19 cellular contexts compared by ENCODE assay signal in the genomic region with DNA sequence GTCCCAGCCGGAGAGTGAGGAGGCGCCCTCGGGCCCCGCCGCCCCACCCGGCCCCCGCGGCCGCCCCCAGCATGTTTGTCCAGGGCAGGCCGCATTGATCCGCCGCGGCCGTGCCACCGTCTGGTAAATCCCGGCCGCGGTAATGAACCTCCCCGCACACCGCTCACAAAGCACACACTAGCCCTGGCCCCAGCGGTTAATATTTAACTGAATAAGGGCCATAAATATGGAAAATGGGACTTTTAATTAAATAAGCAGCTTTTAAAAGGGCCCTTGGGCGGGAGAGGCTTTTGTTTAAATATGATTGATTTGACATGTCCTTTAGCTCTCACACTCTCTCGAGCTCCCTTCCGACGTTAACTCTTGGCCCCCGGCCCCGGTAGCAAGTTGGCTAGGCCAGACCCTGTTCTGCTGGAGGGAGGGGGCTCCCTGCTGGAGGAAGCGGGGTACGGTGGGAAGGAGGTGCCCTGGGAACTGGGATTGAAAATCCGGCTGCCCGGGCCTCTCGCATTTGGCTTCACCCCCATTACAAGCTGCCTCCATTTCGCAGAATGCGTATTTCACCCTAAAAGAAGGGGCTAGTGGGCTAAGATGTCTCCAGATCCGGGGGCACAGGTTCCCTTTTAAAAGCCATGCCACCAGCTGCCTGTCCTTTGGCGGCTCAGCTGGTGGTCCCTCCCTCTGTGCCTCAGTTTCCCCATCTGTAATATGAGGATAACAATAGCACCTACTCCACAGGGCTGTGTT.
A peak's percentile ranks its signal among the peaks of the same experiment; 100 is the strongest.
DNase-seq lines count a peak whose midpoint lies in the region; ATAC-seq, FAIRE-seq and TF ChIP-seq lines count a peak whose summit lies in the region.
"Had no signal": no experiment of that assay in that cellular context is flagged by ENCODE, and none has a peak within 500 bp of the region (broad histone marks: within the 10 kb centered on the region; RNA-seq: fewer than 3 reads in every experiment).

No MANE protein-coding gene starts in this region.

- peaks cover 28% of the 10 kb centered on the region for H3K27me3 Mint-ChIP-seq in stimulated activated naive CD8-positive, alpha-beta T cell treated with anti-CD3 and anti-CD28 coated beads, Interleukin-15, amount 100 ng/mL, for 72 hours
- H3K27me3 Mint-ChIP-seq in CD4-positive, alpha-beta T cell: peaks cover 39% of the 10 kb centered on the region

- CTCF ChIA-PET in HepG2 (lab: Yijun Ruan, JAX; ENCODE audit: low intra/inter-chr PET ratio, low total read pairs): no interaction called here
- CTCF ChIA-PET in CD4-positive, alpha-beta T cell (lab: Charles Lee): no interaction called here

- no peak overlapping the region for H3K4me3 ChIP-seq in SJSA1
- peak overlapping the region in 2 of 3 experiments; percentile 14 to 42; a peak in 1 of 6 replicates for H3K4me3 ChIP-seq in HepG2 (replicated peaks in 1 of 3; ENCODE audit: insufficient read depth in 1 of 3, low read depth in 2 of 3, low read length in 3 of 3)
- H3K4me3 ChIP-seq: ascending aorta, gastrocnemius medialis, lung, vagina had no signal

- in situ Hi-C loops in HepG2 (cut with HindIII; ENCODE audit: extremely low pct_ligation_motif_present, low pct_unique_long_range_greater_than_20kb): no loop called here

- no TSS peak for BruUV-seq in HepG2 (replicated peaks; lab: Mats Ljungman, UMichigan)

- peak; percentile 38 for TF ChIP-seq CTCF in HepG2 (CRISPR knock-in tag; IDR thresholded peaks at IDR 0.05)
- no peak for TF ChIP-seq CTCF in CD4-positive, alpha-beta T cell (IDR thresholded peaks at IDR 0.05)

- DNase-seq in stimulated activated naive CD8-positive, alpha-beta T cell treated with anti-CD3 and anti-CD28 coated beads, Interleukin-15, amount 100 ng/mL, for 72 hours: no peak
- DNase-seq in stimulated activated naive CD8-positive, alpha-beta T cell treated with anti-CD3 and anti-CD28 coated beads, Interleukin-15, Interleukin-2, amounts not matched to agents 100 U/mL and 50 U/mL, for 24 hours: no peak
- no peak for DNase-seq in SJSA1 (ENCODE audit: low read depth in 1 of 2, low spot score in 2 of 2)
- peak; percentile 87 for DNase-seq in HepG2 (ENCODE audit: low spot score)
- no peak for DNase-seq in NOMO-1 treated with DMSO at 0.1 percent for 48 hours (lab: John Stamatoyannopoulos, UW; ENCODE audit: unreplicated experiment)
- no peak for DNase-seq in CD4-positive, alpha-beta T cell
- DNase-seq in NCI-H2196 (lab: John Stamatoyannopoulos, UW; ENCODE audit: unreplicated experiment): no peak
- DNase-seq in GOT3 (lab: John Stamatoyannopoulos, UW): no peak
- DNase-seq: activated naive CD4-positive, alpha-beta T cell treated with Interleukin-2 at 50 U/mL for 16 hours; CD4-positive, alpha-beta memory T cell; gastrocnemius medialis; NCI-H1930; NCI-H774; T-helper 17 cell had no signal

- peak; percentile 46 for FAIRE-seq in HepG2 (lab: Jason Lieb, UNC)

- H2AFZ ChIP-seq in HepG2 (ENCODE audit: low read length): no peak overlapping the region

- intact Hi-C loops in HepG2 (cut with micrococcal nuclease; ENCODE audit: unreplicated experiment): loop anchor here (2.0 kb wide), 1 partner anchor 42 kb away; no protein-coding TSS in a partner anchor
- intact Hi-C loops in CD4-positive, alpha-beta T cell (cut with DNase I, micrococcal nuclease): no loop called here

- no peaks in the 10 kb centered on the region for H3K36me3 Mint-ChIP-seq in CD4-positive, alpha-beta T cell (ENCODE audit: low read depth)
- H3K36me3 Mint-ChIP-seq: CD4-positive, alpha-beta memory T cell; natural killer cell treated with Interleukin-12 subunit alpha and Interleukin-12 subunit beta and Interleukin-15 and Interleukin-18, amount 100 ng/mL, for 72 hours had no signal

- H4K20me1 ChIP-seq in HepG2 (ENCODE audit: insufficient read depth, low read length): no peaks in the 10 kb centered on the region

- peak in 1 of 2 experiments; percentile 64; a peak in 2 of 4 replicates for TF ChIP-seq EP300 in HepG2 (IDR thresholded peaks at IDR 0.05; ENCODE audit: low read depth in 2 of 2, low read length in 2 of 2)
- peak; percentile 23; the same call in 1 of the 2 replicates for TF ChIP-seq EP300 in HepG2 (CRISPR knock-in tag; IDR thresholded peaks at IDR 0.05; ENCODE audit: borderline replicate concordance)

- peak overlapping the region; percentile 68 for H3K9ac ChIP-seq in HepG2 (ENCODE audit: insufficient read depth, low read depth, low read length)

- 4% methylated on average over 28 of the region's 36 CpGs for WGBS in HepG2 (ENCODE audit: low lambda C conversion rate)

- H3K27ac Mint-ChIP-seq in stimulated activated naive CD8-positive, alpha-beta T cell treated with anti-CD3 and anti-CD28 coated beads, Interleukin-15, amount 100 ng/mL, for 72 hours: no peak overlapping the region
- H3K27ac Mint-ChIP-seq in CD4-positive, alpha-beta T cell: no peak overlapping the region
- H3K27ac Mint-ChIP-seq: CD4-positive, alpha-beta memory T cell; natural killer cell treated with Interleukin-12 subunit alpha and Interleukin-12 subunit beta and Interleukin-15 and Interleukin-18, amount 100 ng/mL, for 72 hours; T-helper 17 cell had no signal

- no peak for TF ChIP-seq POLR2A in HepG2 (IDR thresholded peaks at IDR 0.05; ENCODE audit: insufficient read depth in 1 of 2, low read depth in 2 of 2, low read length in 2 of 2)

- H3K4me3 Mint-ChIP-seq in stimulated activated naive CD8-positive, alpha-beta T cell treated with anti-CD3 and anti-CD28 coated beads, Interleukin-15, amount 100 ng/mL, for 72 hours: no peak overlapping the region
- H3K4me3 Mint-ChIP-seq in CD4-positive, alpha-beta T cell: no peak overlapping the region
- H3K4me3 Mint-ChIP-seq: CD4-positive, alpha-beta memory T cell; natural killer cell treated with Interleukin-12 subunit alpha and Interleukin-12 subunit beta and Interleukin-15 and Interleukin-18, amount 100 ng/mL, for 72 hours; T-helper 17 cell had no signal

- H3K79me2 ChIP-seq in HepG2 (ENCODE audit: insufficient read depth, low read length): no peaks in the 10 kb centered on the region

- POLR2A ChIA-PET in HepG2 (lab: Yijun Ruan, JAX): interaction anchor here (0.8 to 1.7 kb wide), 5 partner anchors 9 to 42 kb away, joined by 5 to 9 read pairs (median 6); no protein-coding TSS in a partner anchor
- POLR2A ChIA-PET in CD4-positive, alpha-beta T cell (lab: Charles Lee): no interaction called here

- H3K4me1 ChIP-seq in SJSA1 (replicated peaks) (peaks cover 23% of the 10 kb centered on the region), HepG2 (ENCODE audit: insufficient read depth, low read length) (peaks cover 96% of the 10 kb centered on the region)
- H3K4me1 ChIP-seq: ascending aorta, gastrocnemius medialis, vagina had no signal

- TF ChIP-seq RAD21 in HepG2 (CRISPR knock-in tag; IDR thresholded peaks at IDR 0.05): no peak

- H3K36me3 ChIP-seq in SJSA1 (no peaks in the 10 kb centered on the region), HepG2 (replicated peaks in 1 of 2; ENCODE audit: control insufficient read depth in 1 of 2, insufficient read depth in 2 of 2, low read length in 2 of 2) (no peaks in the 10 kb centered on the region; a peak in 2 of 5 replicates)
- H3K36me3 ChIP-seq: ascending aorta, gastrocnemius medialis, vagina had no signal

- peaks cover 0 to 9% of the 10 kb centered on the region in 2 donors for H3K9me3 Mint-ChIP-seq in stimulated activated naive CD8-positive, alpha-beta T cell treated with anti-CD3 and anti-CD28 coated beads, Interleukin-15, amount 100 ng/mL, for 72 hours
- H3K9me3 Mint-ChIP-seq in CD4-positive, alpha-beta T cell: no peaks in the 10 kb centered on the region
- H3K9me3 Mint-ChIP-seq: natural killer cell treated with Interleukin-12 subunit alpha and Interleukin-12 subunit beta and Interleukin-15 and Interleukin-18, amount 100 ng/mL, for 72 hours had no signal

- H3K9me3 ChIP-seq in SJSA1 (replicated peaks): no peaks in the 10 kb centered on the region
- H3K9me3 ChIP-seq in HepG2 (ENCODE audit: low read length): no peaks in the 10 kb centered on the region
- H3K9me3 ChIP-seq in CD4-positive, alpha-beta T cell (ENCODE audit: control insufficient read depth, low read length): no peaks in the 10 kb centered on the region
- H3K9me3 ChIP-seq: ascending aorta, gastrocnemius medialis, vagina had no signal

- H3K27me3 ChIP-seq in SJSA1 (replicated peaks) (no peaks in the 10 kb centered on the region), HepG2 (ENCODE audit: control insufficient read depth in 1 of 2, insufficient read depth in 2 of 2, low read length in 2 of 2) (no peaks in the 10 kb centered on the region)
- H3K27me3 ChIP-seq in CD4-positive, alpha-beta T cell (ENCODE audit: control insufficient read depth, insufficient read depth, low read length): peaks cover 11% of the 10 kb centered on the region
- H3K27me3 ChIP-seq: ascending aorta, vagina had no signal

- H3K4me2 ChIP-seq in HepG2 (ENCODE audit: low read depth, low read length): peak overlapping the region; percentile 84

- ATAC-seq in stimulated activated naive CD8-positive, alpha-beta T cell treated with anti-CD3 and anti-CD28 coated beads, Interleukin-15, amount 100 ng/mL, for 72 hours: peak; percentile 43
- ATAC-seq in stimulated activated naive CD8-positive, alpha-beta T cell treated with anti-CD3 and anti-CD28 coated beads, Interleukin-15, Interleukin-2, amounts not matched to agents 100 U/mL and 50 U/mL, for 24 hours: no peak
- peak; percentile 90 for ATAC-seq in HepG2
- no peak for ATAC-seq in CD4-positive, alpha-beta T cell (ENCODE audit: poor library complexity)
- ATAC-seq: gastrocnemius medialis; natural killer cell treated with Interleukin-12 subunit alpha and Interleukin-12 subunit beta and Interleukin-15 and Interleukin-18, amount 100 ng/mL, for 72 hours; T-helper 17 cell had no signal

- H3K4me1 Mint-ChIP-seq in stimulated activated naive CD8-positive, alpha-beta T cell treated with anti-CD3 and anti-CD28 coated beads, Interleukin-15, amount 100 ng/mL, for 72 hours: no peaks in the 10 kb centered on the region
- no peaks in the 10 kb centered on the region for H3K4me1 Mint-ChIP-seq in CD4-positive, alpha-beta T cell (ENCODE audit: low read depth)
- H3K4me1 Mint-ChIP-seq: T-helper 17 cell had no signal

- H3K27ac ChIP-seq in SJSA1 (peak overlapping the region; percentile 50), HepG2 (ENCODE audit: extremely low read length, insufficient read depth, low read length) (peak overlapping the region; percentile 76)
- H3K27ac ChIP-seq in CD4-positive, alpha-beta T cell (ENCODE audit: low read depth, low read length): no peak overlapping the region
- H3K27ac ChIP-seq: ascending aorta, epithelial cell of prostate, gastrocnemius medialis, vagina had no signal

TF ChIP-seq in HepG2, 621 proteins besides CTCF, POLR2A, EP300 and RAD21 (continues in another document):
- TF ChIP-seq ZNF749 (CRISPR knock-in tag; IDR thresholded peaks at IDR 0.05; ENCODE audit: borderline replicate concordance): peak; percentile 38; the same call in 1 of the 2 replicates
- TF ChIP-seq MEIS1 (CRISPR knock-in tag; IDR thresholded peaks at IDR 0.05; ENCODE audit: borderline replicate concordance): no peak
- TF ChIP-seq ZNF121 (CRISPR knock-in tag; IDR thresholded peaks at IDR 0.05): no peak

Comparison
In these comparisons a context has a peak if more than half of its experiments do, and no peak if none do; other contexts are left out.
1. ATAC-seq: peak in stimulated activated naive CD8-positive, alpha-beta T cell treated with anti-CD3 and anti-CD28 coated beads, Interleukin-15, amount 100 ng/mL, for 72 hours (single experiment) and HepG2 (single experiment); none in stimulated activated naive CD8-positive, alpha-beta T cell treated with anti-CD3 and anti-CD28 coated beads, Interleukin-15, Interleukin-2, amounts not matched to agents 100 U/mL and 50 U/mL, for 24 hours (single experiment) and CD4-positive, alpha-beta T cell (single experiment).